2 cellular contexts compared by ENCODE assay signal in the genomic region with DNA sequence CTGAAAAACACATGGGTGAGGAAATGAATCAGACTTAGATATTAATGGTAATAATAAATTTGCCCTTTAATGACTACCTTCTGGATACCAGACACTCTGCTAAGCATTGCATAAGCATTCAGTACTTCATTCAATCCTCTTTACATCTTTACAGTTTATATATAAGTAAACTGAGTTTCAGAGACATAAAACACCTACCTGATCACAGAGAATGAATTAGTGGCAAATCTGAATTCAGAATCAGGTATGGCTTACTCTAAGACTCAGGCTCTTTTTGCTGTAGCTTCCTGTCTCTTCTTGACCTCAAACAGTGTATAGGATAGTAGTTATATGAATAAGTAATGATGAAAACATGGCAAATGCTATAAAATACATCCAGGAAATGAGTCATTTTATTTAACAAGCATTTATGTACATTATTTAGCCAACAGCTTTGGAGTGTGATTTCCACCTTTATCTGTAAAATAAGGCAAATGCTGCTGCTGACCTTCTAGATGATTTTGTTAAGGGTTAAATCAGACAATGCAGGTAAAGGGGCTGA.
TF ChIP-seq lines count a peak whose summit lies in the region.

No MANE protein-coding gene starts in this region.

TF ChIP-seq in IMR-90, 13 proteins besides CTCF, POLR2A, EP300 and RAD21:
- no peak for TF ChIP-seq MAFK (IDR thresholded peaks at IDR 0.05; ENCODE audit: low read depth, low read length)
- no peak for TF ChIP-seq NFE2L2 (IDR thresholded peaks at IDR 0.05; ENCODE audit: low read depth, low read length)
- TF ChIP-seq FOS (IDR thresholded peaks at IDR 0.05; ENCODE audit: low read depth, low read length) = no peak
- no peak for TF ChIP-seq BHLHE40 (IDR thresholded peaks at IDR 0.05; ENCODE audit: low read depth, low read length)
- no peak for TF ChIP-seq MXI1 (IDR thresholded peaks at IDR 0.05; ENCODE audit: borderline replicate concordance, low read depth, low read length)
- TF ChIP-seq, protein P1, sequence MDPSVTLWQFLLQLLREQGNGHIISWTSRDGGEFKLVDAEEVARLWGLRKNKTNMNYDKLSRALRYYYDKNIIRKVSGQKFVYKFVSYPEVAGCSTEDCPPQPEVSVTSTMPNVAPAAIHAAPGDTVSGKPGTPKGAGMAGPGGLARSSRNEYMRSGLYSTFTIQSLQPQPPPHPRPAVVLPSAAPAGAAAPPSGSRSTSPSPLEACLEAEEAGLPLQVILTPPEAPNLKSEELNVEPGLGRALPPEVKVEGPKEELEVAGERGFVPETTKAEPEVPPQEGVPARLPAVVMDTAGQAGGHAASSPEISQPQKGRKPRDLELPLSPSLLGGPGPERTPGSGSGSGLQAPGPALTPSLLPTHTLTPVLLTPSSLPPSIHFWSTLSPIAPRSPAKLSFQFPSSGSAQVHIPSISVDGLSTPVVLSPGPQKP (IDR thresholded peaks at IDR 0.05; ENCODE audit: borderline replicate concordance, low read depth, low read length) = no peak
- TF ChIP-seq, protein P2, sequence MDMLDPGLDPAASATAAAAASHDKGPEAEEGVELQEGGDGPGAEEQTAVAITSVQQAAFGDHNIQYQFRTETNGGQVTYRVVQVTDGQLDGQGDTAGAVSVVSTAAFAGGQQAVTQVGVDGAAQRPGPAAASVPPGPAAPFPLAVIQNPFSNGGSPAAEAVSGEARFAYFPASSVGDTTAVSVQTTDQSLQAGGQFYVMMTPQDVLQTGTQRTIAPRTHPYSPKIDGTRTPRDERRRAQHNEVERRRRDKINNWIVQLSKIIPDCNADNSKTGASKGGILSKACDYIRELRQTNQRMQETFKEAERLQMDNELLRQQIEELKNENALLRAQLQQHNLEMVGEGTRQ (IDR thresholded peaks at IDR 0.05; ENCODE audit: low read depth, low read length) = no peak
- no peak for TF ChIP-seq SMC3 (IDR thresholded peaks at IDR 0.05; ENCODE audit: low read depth, low read length)
- no peak for TF ChIP-seq CEBPB (IDR thresholded peaks at IDR 0.05; ENCODE audit: low read depth, low read length)
- no peak for TF ChIP-seq MAZ (IDR thresholded peaks at IDR 0.05; ENCODE audit: borderline replicate concordance, low read depth, low read length)
- no peak for TF ChIP-seq CHD1 (IDR thresholded peaks at IDR 0.05; ENCODE audit: low read depth, low read length)
- no peak for TF ChIP-seq RCOR1 (IDR thresholded peaks at IDR 0.05; ENCODE audit: insufficient replicate concordance, low read length)
- no peak for TF ChIP-seq RFX5 (IDR thresholded peaks at IDR 0.05; ENCODE audit: low read depth, low read length)

TF ChIP-seq in endothelial cell of umbilical vein, 7 proteins besides CTCF, POLR2A, EP300 and RAD21:
- no peak for TF ChIP-seq EZH2 (IDR thresholded peaks at IDR 0.05; ENCODE audit: borderline replicate concordance, low read depth, low read length, severe bottlenecking)
- no peak for TF ChIP-seq MYC (IDR thresholded peaks at IDR 0.05; ENCODE audit: low read depth, low read length)
- peak; percentile 64 for TF ChIP-seq FOS (IDR thresholded peaks at IDR 0.05; ENCODE audit: borderline replicate concordance, insufficient read depth, low read length)
- TF ChIP-seq, protein P3, sequence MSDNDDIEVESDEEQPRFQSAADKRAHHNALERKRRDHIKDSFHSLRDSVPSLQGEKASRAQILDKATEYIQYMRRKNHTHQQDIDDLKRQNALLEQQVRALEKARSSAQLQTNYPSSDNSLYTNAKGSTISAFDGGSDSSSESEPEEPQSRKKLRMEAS (IDR thresholded peaks at IDR 0.05; ENCODE audit: insufficient read depth, insufficient read length) = no peak
- no peak for TF ChIP-seq JUN (IDR thresholded peaks at IDR 0.05; ENCODE audit: borderline replicate concordance, insufficient read depth, insufficient read length, low read depth)
- no peak for TF ChIP-seq POLR2AphosphoS5 (IDR thresholded peaks at IDR 0.05; ENCODE audit: insufficient read depth, low read depth, low read length)
- TF ChIP-seq GATA2 (IDR thresholded peaks at IDR 0.05; ENCODE audit: insufficient read depth, insufficient read length, low read depth, low read length) = peak; percentile 20
